19 cellular contexts compared by ENCODE assay signal in the genomic region with DNA sequence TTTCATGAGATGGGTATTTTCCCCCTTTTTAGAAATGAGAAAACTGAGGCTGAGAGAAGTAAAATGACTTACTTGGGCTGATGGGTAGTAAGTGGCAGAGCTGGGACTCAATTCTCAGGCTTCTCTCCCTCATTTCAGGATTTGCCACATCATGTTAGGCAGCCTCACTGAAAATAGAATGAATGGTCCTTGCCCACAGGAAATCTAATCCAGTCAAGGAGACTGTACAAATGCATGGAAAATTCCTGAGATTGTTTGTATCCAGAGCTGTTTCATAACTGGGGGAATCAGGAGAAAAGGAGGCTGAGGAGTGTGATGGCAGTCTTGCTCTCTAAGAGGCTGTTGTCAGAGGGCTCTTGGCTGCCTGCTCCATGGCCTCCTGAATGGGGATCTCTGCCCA.
A peak's percentile ranks its signal among the peaks of the same experiment; 100 is the strongest.
DNase-seq lines count a peak whose midpoint lies in the region; ATAC-seq, FAIRE-seq and TF ChIP-seq lines count a peak whose summit lies in the region.
"Had no signal": no experiment of that assay in that cellular context is flagged by ENCODE, and none has a peak within 500 bp of the region (broad histone marks: within the 10 kb centered on the region; RNA-seq: fewer than 3 reads in every experiment).

No MANE protein-coding gene starts in this region.

- TF ChIP-seq CTCF in AG09309 (IDR thresholded peaks at IDR 0.05; ENCODE audit: control insufficient read depth, insufficient read depth, low read depth, low read length, missing control alignments) (no peak), CD14-positive monocyte (IDR thresholded peaks at IDR 0.05) (no peak)

- ATAC-seq in GM19324 (IDR thresholded peaks at IDR 0.05; ENCODE audit: low FRiP score, unreplicated experiment) = no peak
- ATAC-seq: activated T-cell treated with anti-CD3 and anti-CD28 coated beads, Interleukin-2, amount 50 U/mL, for 4 hours; stimulated activated naive B cell treated with anti-CD40 and anti-IgM and Interleukin-4, amounts not matched to agents 10 μg/mL and 1 μg/mL and 100 μg/mL, for 72 hours had no signal

- no peaks in the 10 kb centered on the region for H3K36me3 Mint-ChIP-seq in CD14-positive monocyte
- H3K36me3 Mint-ChIP-seq: activated naive CD8-positive, alpha-beta T cell; stimulated activated naive B cell treated with anti-CD40 and anti-IgM and Interleukin-4, amounts not matched to agents 10 μg/mL and 1 μg/mL and 100 μg/mL, for 72 hours had no signal

- peaks cover 0 to 7% (median 7%) of the 10 kb centered on the region in 3 donors for H3K27me3 Mint-ChIP-seq in CD14-positive monocyte (ENCODE audit: low read depth in 3 of 3)

- H3K4me3 ChIP-seq in AG09309 (ENCODE audit: control insufficient read depth, low read depth, low read length) = no peak overlapping the region
- H3K4me3 ChIP-seq: uterus had no signal

- no peak overlapping the region for H3K27ac Mint-ChIP-seq in CD14-positive monocyte
- H3K27ac Mint-ChIP-seq: activated naive CD8-positive, alpha-beta T cell; stimulated activated naive B cell treated with anti-CD40 and anti-IgM and Interleukin-4, amounts not matched to agents 10 μg/mL and 1 μg/mL and 100 μg/mL, for 72 hours had no signal

- DNase-seq in AG09309 (ENCODE audit: low read depth) (peak; percentile 10), amniotic stem cell (lab: John Stamatoyannopoulos, UW) (peak; percentile 22), fibroblast of peridontal ligament (ENCODE audit: extremely low read depth) (peak; percentile 52), occipital lobe (lab: John Stamatoyannopoulos, UW) (peak; percentile 15), GM12892 (ENCODE audit: insufficient read length) (no peak), Kasumi-1 (lab: John Stamatoyannopoulos, UW) (no peak), CD14-positive monocyte (ENCODE audit: low spot score) (no peak)
- DNase-seq: ACHN; activated T-cell treated with anti-CD3 and anti-CD28 coated beads, Interleukin-2, amount 50 U/mL, for 4 hours; cerebellar nuclear complex; NCI-H1417 treated with DMSO at 0.1 percent for 48 hours; NCI-H226; stimulated activated naive B cell treated with anti-CD40 and anti-IgM and Interleukin-4, amounts not matched to agents 10 μg/mL and 1 μg/mL and 100 μg/mL, for 72 hours; uterus had no signal

- TF ChIP-seq POLR2A in GM12892 (IDR thresholded peaks at IDR 0.05; ENCODE audit: low read depth, low read length) = no peak

- peaks cover 2% of the 10 kb centered on the region for H3K4me1 Mint-ChIP-seq in CD14-positive monocyte
- H3K4me1 Mint-ChIP-seq: stimulated activated naive B cell treated with anti-CD40 and anti-IgM and Interleukin-4, amounts not matched to agents 10 μg/mL and 1 μg/mL and 100 μg/mL, for 72 hours had no signal

- intact Hi-C loops in CD14-positive monocyte (cut with micrococcal nuclease) = no loop called here

- peaks cover 0 to 4% (median 0%) of the 10 kb centered on the region in 7 donors for H3K9me3 Mint-ChIP-seq in CD14-positive monocyte
- H3K9me3 Mint-ChIP-seq: activated T-cell treated with anti-CD3 and anti-CD28 coated beads, Interleukin-2, amount 50 U/mL, for 4 hours; stimulated activated naive B cell treated with anti-CD40 and anti-IgM and Interleukin-4, amounts not matched to agents 10 μg/mL and 1 μg/mL and 100 μg/mL, for 72 hours had no signal

- FAIRE-seq in GM12892 (lab: Jason Lieb, UNC) = no peak
- FAIRE-seq: G401.6, H54, keratinocyte had no signal

- no peak overlapping the region for H3K4me3 Mint-ChIP-seq in CD14-positive monocyte
- H3K4me3 Mint-ChIP-seq: activated naive CD8-positive, alpha-beta T cell; activated T-cell treated with anti-CD3 and anti-CD28 coated beads, Interleukin-2, amount 50 U/mL, for 4 hours; stimulated activated naive B cell treated with anti-CD40 and anti-IgM and Interleukin-4, amounts not matched to agents 10 μg/mL and 1 μg/mL and 100 μg/mL, for 72 hours had no signal

Comparison
In these comparisons a context has a peak if more than half of its experiments do, and no peak if none do; other contexts are left out.
1. DNase-seq: peak in AG09309 (single experiment), amniotic stem cell (single experiment), fibroblast of peridontal ligament (single experiment) and occipital lobe (single experiment); none in GM12892 (single experiment), Kasumi-1 (0 of 2) and CD14-positive monocyte (single experiment).